13 cellular contexts compared by ENCODE assay signal in genomic region chr2:217912030-217913024, GRCh38.
DNase-seq lines count a peak whose midpoint lies in the region; ATAC-seq and TF ChIP-seq lines count a peak whose summit lies in the region.
"Had no signal": no experiment of that assay in that cellular context is flagged by ENCODE, and none has a peak within 500 bp of the region (broad histone marks: within the 10 kb centered on the region; RNA-seq: fewer than 3 reads in every experiment).

No MANE protein-coding gene starts in this region.

- peak overlapping the region; percentile 83 to 99 (median 94) for H3K27ac ChIP-seq in heart right ventricle
- H3K27ac ChIP-seq in tibial artery: peak overlapping the region; percentile 95 to 98
- H3K27ac ChIP-seq in WERI-Rb-1: no peak overlapping the region

- H3K36me3 ChIP-seq in heart right ventricle (peaks cover 0 to 31% (median 17%) of the 10 kb centered on the region in 9 donors), tibial artery (peaks cover 22 to 25% (median 24%) of the 10 kb centered on the region in 3 donors), WERI-Rb-1 (no peaks in the 10 kb centered on the region)

- H3K9me3 Mint-ChIP-seq in WTC11 (no peaks in the 10 kb centered on the region), neural crest cell (no peaks in the 10 kb centered on the region)
- H3K9me3 Mint-ChIP-seq in activated CD4-positive, alpha-beta T cell treated with anti-CD3 and anti-CD28 coated beads, Interleukin-2, amount 10 ng/mL, durations not matched to agents 24 days and 14 days: no peaks in the 10 kb centered on the region
- H3K9me3 Mint-ChIP-seq: activated T-helper 17 cell treated with anti-CD3 and anti-CD28 coated beads, Interleukin-2, amount 50 U/mL, for 72 hours; CD4-positive, CD25-positive, alpha-beta regulatory T cell had no signal

- WGBS in heart right ventricle, 2 donors: 20 to 26% methylated on average over 24 to 25 of the region's 25 CpGs

- H3K36me3 Mint-ChIP-seq in WTC11 (no peaks in the 10 kb centered on the region), neural crest cell (ENCODE audit: low read depth) (no peaks in the 10 kb centered on the region)
- no peaks in the 10 kb centered on the region for H3K36me3 Mint-ChIP-seq in activated CD4-positive, alpha-beta T cell treated with anti-CD3 and anti-CD28 coated beads, Interleukin-2, amount 10 ng/mL, durations not matched to agents 24 days and 14 days (ENCODE audit: low read depth)
- H3K36me3 Mint-ChIP-seq: CD4-positive, CD25-positive, alpha-beta regulatory T cell had no signal

- H3K4me3 Mint-ChIP-seq in WTC11 (peak overlapping the region; percentile 50), neural crest cell (no peak overlapping the region)
- no peak overlapping the region for H3K4me3 Mint-ChIP-seq in activated CD4-positive, alpha-beta T cell treated with anti-CD3 and anti-CD28 coated beads, Interleukin-2, amount 10 ng/mL, durations not matched to agents 24 days and 14 days
- H3K4me3 Mint-ChIP-seq: activated CD4-positive, alpha-beta T cell treated with anti-CD3 and anti-CD28 coated beads for 36 hours; activated T-helper 17 cell treated with anti-CD3 and anti-CD28 coated beads, Interleukin-2, amount 50 U/mL, for 72 hours; CD4-positive, CD25-positive, alpha-beta regulatory T cell had no signal

- DNase-seq in WTC11 (ENCODE audit: low spot score): no peak
- DNase-seq in heart right ventricle: no peak
- no peak for DNase-seq in neural crest cell (ENCODE audit: low read depth, low spot score)
- DNase-seq in tibial artery: no peak
- DNase-seq in T-helper 2 cell: no peak
- no peak for DNase-seq in GM13977 (ENCODE audit: low spot score)
- no peak for DNase-seq in activated CD4-positive, alpha-beta T cell treated with anti-CD3 and anti-CD28 coated beads, Interleukin-2, amount 10 ng/mL, durations not matched to agents 24 days and 14 days
- DNase-seq in WERI-Rb-1: no peak
- DNase-seq: activated CD4-positive, alpha-beta T cell treated with anti-CD3 and anti-CD28 coated beads for 36 hours; CD4-positive, CD25-positive, alpha-beta regulatory T cell; cerebellar nuclear complex; left colon had no signal

- H3K27ac Mint-ChIP-seq in WTC11 (peak overlapping the region; percentile 4), neural crest cell (ENCODE audit: unreplicated experiment) (peak overlapping the region; percentile 5)
- no peak overlapping the region for H3K27ac Mint-ChIP-seq in activated CD4-positive, alpha-beta T cell treated with anti-CD3 and anti-CD28 coated beads, Interleukin-2, amount 10 ng/mL, durations not matched to agents 24 days and 14 days
- H3K27ac Mint-ChIP-seq: activated CD4-positive, alpha-beta T cell treated with anti-CD3 and anti-CD28 coated beads for 36 hours; activated T-helper 17 cell treated with anti-CD3 and anti-CD28 coated beads, Interleukin-2, amount 50 U/mL, for 72 hours; CD4-positive, CD25-positive, alpha-beta regulatory T cell had no signal

- POLR2A ChIA-PET in WTC11 (lab: Charles Lee): interaction anchor here (0.7 kb wide), 1 partner anchor 54 kb away, joined by 3 read pairs; no protein-coding TSS in a partner anchor

- H3K9me3 ChIP-seq in heart right ventricle (no peaks in the 10 kb centered on the region), tibial artery (no peaks in the 10 kb centered on the region), WERI-Rb-1 (ENCODE audit: severe bottlenecking) (no peaks in the 10 kb centered on the region)

- H3K27me3 ChIP-seq in heart right ventricle: no peaks in the 10 kb centered on the region
- no peaks in the 10 kb centered on the region for H3K27me3 ChIP-seq in tibial artery
- no peaks in the 10 kb centered on the region for H3K27me3 ChIP-seq in WERI-Rb-1 (ENCODE audit: insufficient read depth, low read depth, severe bottlenecking)

- peaks cover 26% of the 10 kb centered on the region for H3K4me1 Mint-ChIP-seq in WTC11
- peaks cover 18% of the 10 kb centered on the region for H3K4me1 Mint-ChIP-seq in neural crest cell
- no peaks in the 10 kb centered on the region for H3K4me1 Mint-ChIP-seq in activated CD4-positive, alpha-beta T cell treated with anti-CD3 and anti-CD28 coated beads, Interleukin-2, amount 10 ng/mL, durations not matched to agents 24 days and 14 days
- H3K4me1 Mint-ChIP-seq: activated CD4-positive, alpha-beta T cell treated with anti-CD3 and anti-CD28 coated beads for 36 hours; activated T-helper 17 cell treated with anti-CD3 and anti-CD28 coated beads, Interleukin-2, amount 50 U/mL, for 72 hours; CD4-positive, CD25-positive, alpha-beta regulatory T cell had no signal

- ATAC-seq in WTC11: peak; percentile 65
- ATAC-seq in heart right ventricle: peak in 7 of 8 donors; percentile 2 to 42 (median 26)
- ATAC-seq: activated CD4-positive, alpha-beta T cell treated with anti-CD3 and anti-CD28 coated beads for 36 hours; activated T-helper 17 cell treated with anti-CD3 and anti-CD28 coated beads, Interleukin-2, amount 50 U/mL, for 72 hours had no signal

- H3K4me3 ChIP-seq in heart right ventricle (peak overlapping the region in 6 of 10 donors; percentile 11 to 28 (median 21)), tibial artery (peak overlapping the region; percentile 15 to 27), WERI-Rb-1 (ENCODE audit: low read depth, low read length) (no peak overlapping the region)

- in situ Hi-C loops in GM13977 (cut with MboI; ENCODE audit: low pct_unique_long_range_greater_than_20kb, low sequenced_read_pairs, unreplicated experiment): no loop called here

- TF ChIP-seq CTCF in WTC11 (IDR thresholded peaks at IDR 0.05): no peak
- no peak for TF ChIP-seq CTCF in heart right ventricle (IDR thresholded peaks at IDR 0.05)
- no peak for TF ChIP-seq CTCF in neural crest cell (conservative IDR thresholded peaks at IDR 0.05)
- no peak for TF ChIP-seq CTCF in tibial artery (IDR thresholded peaks at IDR 0.05)
- no peak for TF ChIP-seq CTCF in GM13977 (IDR thresholded peaks at IDR 0.05; ENCODE audit: extremely low read depth, insufficient read depth, missing control alignments)
- no peak for TF ChIP-seq CTCF in WERI-Rb-1 (IDR thresholded peaks at IDR 0.05; ENCODE audit: low read depth, low read length)

- CTCF ChIA-PET in WTC11 (lab: Charles Lee): interaction anchor here (0.5 to 3.9 kb wide), 2 partner anchors 11 to 13 kb away, joined by 6 to 23 read pairs; no protein-coding TSS in a partner anchor

- peaks cover 79 to 100% (median 99%) of the 10 kb centered on the region in 9 donors for H3K4me1 ChIP-seq in heart right ventricle
- peaks cover 29 to 100% (median 100%) of the 10 kb centered on the region in 4 donors for H3K4me1 ChIP-seq in tibial artery

- H3K27me3 Mint-ChIP-seq in WTC11 (ENCODE audit: low read depth) (peaks cover 7% of the 10 kb centered on the region), neural crest cell (ENCODE audit: low read depth) (no peaks in the 10 kb centered on the region)
- H3K27me3 Mint-ChIP-seq in activated CD4-positive, alpha-beta T cell treated with anti-CD3 and anti-CD28 coated beads, Interleukin-2, amount 10 ng/mL, durations not matched to agents 24 days and 14 days: peaks cover 4% of the 10 kb centered on the region

- intact Hi-C loops in heart right ventricle (cut with DNase I): no loop called here
- intact Hi-C loops in tibial artery (cut with DNase I; ENCODE audit: low total_unique reads): no loop called here
- intact Hi-C loops in activated CD4-positive, alpha-beta T cell treated with anti-CD3 and anti-CD28 coated beads, Interleukin-2, amount 10 ng/mL, durations not matched to agents 24 days and 14 days (cut with micrococcal nuclease): no loop called here

TF ChIP-seq in WTC11, 78 proteins besides CTCF, POLR2A, EP300 and RAD21 (continues in another document):
- TF ChIP-seq ZNF219 (CRISPR knock-in tag; IDR thresholded peaks at IDR 0.05; ENCODE audit: borderline replicate concordance) (no peak), GABPB1 (CRISPR knock-in tag; IDR thresholded peaks at IDR 0.05) (no peak), ZNF512 (CRISPR knock-in tag; IDR thresholded peaks at IDR 0.05; ENCODE audit: borderline replicate concordance) (no peak), ZNF671 (CRISPR knock-in tag; IDR thresholded peaks at IDR 0.05) (no peak), ZNF396 (CRISPR knock-in tag; IDR thresholded peaks at IDR 0.05; ENCODE audit: borderline replicate concordance) (no peak), IRF2 (CRISPR knock-in tag; IDR thresholded peaks at IDR 0.05; ENCODE audit: borderline replicate concordance, low read depth) (no peak)
- TF ChIP-seq, protein P1, sequence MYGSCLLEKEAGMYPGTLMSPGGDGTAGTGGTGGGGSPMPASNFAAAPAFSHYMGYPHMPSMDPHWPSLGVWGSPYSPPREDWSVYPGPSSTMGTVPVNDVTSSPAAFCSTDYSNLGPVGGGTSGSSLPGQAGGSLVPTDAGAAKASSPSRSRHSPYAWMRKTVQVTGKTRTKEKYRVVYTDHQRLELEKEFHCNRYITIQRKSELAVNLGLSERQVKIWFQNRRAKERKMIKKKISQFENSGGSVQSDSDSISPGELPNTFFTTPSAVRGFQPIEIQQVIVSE (CRISPR knock-in tag; IDR thresholded peaks at IDR 0.05; ENCODE audit: borderline replicate concordance): no peak
- TF ChIP-seq, protein P2, sequence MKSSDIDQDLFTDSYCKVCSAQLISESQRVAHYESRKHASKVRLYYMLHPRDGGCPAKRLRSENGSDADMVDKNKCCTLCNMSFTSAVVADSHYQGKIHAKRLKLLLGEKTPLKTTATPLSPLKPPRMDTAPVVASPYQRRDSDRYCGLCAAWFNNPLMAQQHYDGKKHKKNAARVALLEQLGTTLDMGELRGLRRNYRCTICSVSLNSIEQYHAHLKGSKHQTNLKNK (CRISPR knock-in tag; IDR thresholded peaks at IDR 0.05): no peak
